18 cellular contexts compared by ENCODE assay signal in genomic region chr20:8375898-8376297, GRCh38.
"Had no signal": no experiment of that assay in that cellular context is flagged by ENCODE, and none has a peak within 500 bp of the region (broad histone marks: within the 10 kb centered on the region; RNA-seq: fewer than 3 reads in every experiment).

No MANE protein-coding gene starts in this region.

- H3K27me3 Mint-ChIP-seq: activated CD8-positive, alpha-beta memory T cell treated with anti-CD3 and anti-CD28 coated beads, Interleukin-2, amount 10 ng/mL, durations not matched to agents 7 days and 5 days; activated naive CD4-positive, alpha-beta T cell treated with anti-CD3 and anti-CD28 coated beads, Interleukin-2, amount 50 U/mL, for 24 hours; activated T-cell treated with anti-CD3 and anti-CD28 coated beads, Interleukin-2, amount 50 U/mL, for 24 hours had no signal

- H3K9me3 ChIP-seq: left ventricle myocardium inferior, ovary, uterus had no signal

- H3K4me1 ChIP-seq: left ventricle myocardium inferior, uterus had no signal

- H3K9me3 Mint-ChIP-seq: activated naive CD4-positive, alpha-beta T cell treated with anti-CD3 and anti-CD28 coated beads, Interleukin-2, amount 50 U/mL, for 24 hours; activated T-cell treated with anti-CD3 and anti-CD28 coated beads, Interleukin-2, amount 50 U/mL, for 24 hours had no signal

- DNase-seq: activated CD8-positive, alpha-beta memory T cell treated with anti-CD3 and anti-CD28 coated beads, Interleukin-2, amount 10 ng/mL, durations not matched to agents 7 days and 5 days; activated effector memory CD4-positive, alpha-beta T cell treated with Interleukin-2 at 50 U/mL for 16 hours; activated T-cell treated with anti-CD3 and anti-CD28 coated beads, Interleukin-2, amount 50 U/mL, for 24 hours; amniotic stem cell; effector CD8-positive, alpha-beta T cell; heart left ventricle; left ventricle myocardium inferior; mesenchymal stem cell; ovary; T-helper 2 cell; uterus had no signal

- FAIRE-seq: keratinocyte had no signal

- H3K4me1 Mint-ChIP-seq: activated CD8-positive, alpha-beta memory T cell treated with anti-CD3 and anti-CD28 coated beads, Interleukin-2, amount 10 ng/mL, durations not matched to agents 7 days and 5 days; activated naive CD4-positive, alpha-beta T cell treated with anti-CD3 and anti-CD28 coated beads, Interleukin-2, amount 50 U/mL, for 24 hours; nephron had no signal

- H3K27ac Mint-ChIP-seq: activated CD8-positive, alpha-beta memory T cell treated with anti-CD3 and anti-CD28 coated beads, Interleukin-2, amount 10 ng/mL, durations not matched to agents 7 days and 5 days; activated naive CD4-positive, alpha-beta T cell treated with anti-CD3 and anti-CD28 coated beads, Interleukin-2, amount 50 U/mL, for 24 hours; activated T-cell treated with anti-CD3 and anti-CD28 coated beads, Interleukin-2, amount 50 U/mL, for 24 hours; nephron had no signal

- ATAC-seq: activated CD8-positive, alpha-beta memory T cell treated with anti-CD3 and anti-CD28 coated beads, Interleukin-2, amount 10 ng/mL, durations not matched to agents 7 days and 5 days; heart left ventricle had no signal

- H3K36me3 Mint-ChIP-seq: activated CD8-positive, alpha-beta memory T cell treated with anti-CD3 and anti-CD28 coated beads, Interleukin-2, amount 10 ng/mL, durations not matched to agents 7 days and 5 days; activated naive CD4-positive, alpha-beta T cell treated with anti-CD3 and anti-CD28 coated beads, Interleukin-2, amount 50 U/mL, for 24 hours had no signal

- H3K27me3 ChIP-seq: cardiac muscle cell, heart left ventricle, ovary, uterus had no signal

- H3K4me3 Mint-ChIP-seq: activated CD8-positive, alpha-beta memory T cell treated with anti-CD3 and anti-CD28 coated beads, Interleukin-2, amount 10 ng/mL, durations not matched to agents 7 days and 5 days; activated naive CD4-positive, alpha-beta T cell treated with anti-CD3 and anti-CD28 coated beads, Interleukin-2, amount 50 U/mL, for 24 hours; activated T-cell treated with anti-CD3 and anti-CD28 coated beads, Interleukin-2, amount 50 U/mL, for 24 hours; nephron had no signal

- H3K27ac ChIP-seq: cardiac muscle cell, coronary artery, epithelial cell of prostate, heart left ventricle, left ventricle myocardium inferior, ovary, skin epidermis, uterus had no signal

- H3K4me3 ChIP-seq: cardiac muscle cell, coronary artery, heart left ventricle, left ventricle myocardium inferior, ovary, skin epidermis, uterus had no signal

- H3K36me3 ChIP-seq: cardiac muscle cell, heart left ventricle, left ventricle myocardium inferior, ovary, uterus had no signal
